25 cellular contexts compared by ENCODE assay signal in genomic region chrX:152405561-152405960, GRCh38. TPM values are rescaled to one million over a fixed set of nuclear protein-coding genes. Genes with fewer than 3 reads are reported as not detected.
"Had no signal": no experiment of that assay in that cellular context is flagged by ENCODE, and none has a peak within 500 bp of the region (broad histone marks: within the 10 kb centered on the region; RNA-seq: fewer than 3 reads in every experiment).

No MANE protein-coding gene starts in this region.

- H3K4me1 ChIP-seq: body of pancreas had no signal

- ATAC-seq: activated CD4-positive, CD25-positive, alpha-beta regulatory T cell treated with anti-CD3 and anti-CD28 coated beads, Interleukin-2, amount 50 U/mL, for 24 hours; activated T-cell treated with anti-CD3 and anti-CD28 coated beads, Interleukin-2, amount 50 U/mL, for 72 hours; body of pancreas; esophagus mucosa; left ventricle myocardium superior; natural killer cell treated with Interleukin-12 subunit alpha and Interleukin-12 subunit beta and Interleukin-15 and Interleukin-18, amount 100 ng/mL, for 72 hours; stimulated activated naive B cell treated with anti-CD40 and anti-IgM and Interleukin-4, amounts not matched to agents 10 μg/mL and 1 μg/mL and 100 μg/mL, for 72 hours had no signal

- H3K27ac ChIP-seq: body of pancreas had no signal

- H3K27me3 ChIP-seq: body of pancreas had no signal

- H3K9me3 ChIP-seq: body of pancreas had no signal

- FAIRE-seq: endothelial cell of umbilical vein had no signal

- DNase-seq: activated CD4-positive, alpha-beta memory T cell treated with anti-CD3 and anti-CD28 coated beads, Interleukin-2, amount 10 ng/mL, durations not matched to agents 7 days and 5 days; activated CD4-positive, alpha-beta T cell treated with anti-CD3 and anti-CD28 coated beads, Interleukin-2, amount 10 ng/mL, durations not matched to agents 24 days and 14 days; activated effector memory CD4-positive, alpha-beta T cell treated with Interleukin-2 at 50 U/mL for 16 hours; activated naive CD4-positive, alpha-beta T cell treated with anti-CD3 and anti-CD28 coated beads for 36 hours; activated T-cell treated with anti-CD3 and anti-CD28 coated beads, Interleukin-2, amount 50 U/mL, for 72 hours; amygdala; body of pancreas; caudate nucleus; effector memory CD4-positive, alpha-beta T cell; foreskin melanocyte; immature natural killer cell; kidney glomerular epithelial cell; left ventricle myocardium superior; retina; stimulated activated CD4-positive, alpha-beta T cell treated with anti-CD3 and anti-CD28 coated beads, Interleukin-2, amount 100 ng/mL, for 48 hours; stimulated activated CD8-positive, alpha-beta memory T cell treated with anti-CD3 and anti-CD28 coated beads, Interleukin-4, amount 100 ng/mL, for 48 hours; stimulated activated naive B cell treated with anti-CD40 and anti-IgM and Interleukin-4, amounts not matched to agents 10 μg/mL and 1 μg/mL and 100 μg/mL, for 72 hours; trophoblast cell had no signal

- H3K4me3 ChIP-seq: body of pancreas had no signal

RNA-seq across cellular contexts. Expression of gene GABRA3, which starts 45.6 kb away (rescaled TPM):
- total RNA-seq: activated CD4-positive, alpha-beta memory T cell treated with anti-CD3 and anti-CD28 coated beads, Interleukin-2, amount 10 ng/mL, durations not matched to agents 7 days and 5 days; activated CD4-positive, alpha-beta T cell treated with anti-CD3 and anti-CD28 coated beads, Interleukin-2, amount 10 ng/mL, durations not matched to agents 24 days and 14 days; activated naive CD4-positive, alpha-beta T cell treated with anti-CD3 and anti-CD28 coated beads for 36 hours; body of pancreas; dermis microvascular lymphatic vessel endothelial cell; endothelial cell of umbilical vein; left ventricle myocardium superior; natural killer cell treated with Interleukin-12 subunit alpha and Interleukin-12 subunit beta and Interleukin-15 and Interleukin-18, amount 100 ng/mL, for 72 hours; osteocyte; progenitor cell of endocrine pancreas had no signal
- polyA plus RNA-seq: endothelial cell of umbilical vein, immature natural killer cell had no signal
